In genomic region chr13:113448885-113449692, GRCh38 we compare ENCODE assay signal across 1 cellular context.
TF ChIP-seq lines count a peak whose summit lies in the region.

No MANE protein-coding gene starts in this region.

TF ChIP-seq in GM12878, 131 proteins besides CTCF, POLR2A, EP300 and RAD21 (continued from another document and continues in another):
- TF ChIP-seq, protein P1, sequence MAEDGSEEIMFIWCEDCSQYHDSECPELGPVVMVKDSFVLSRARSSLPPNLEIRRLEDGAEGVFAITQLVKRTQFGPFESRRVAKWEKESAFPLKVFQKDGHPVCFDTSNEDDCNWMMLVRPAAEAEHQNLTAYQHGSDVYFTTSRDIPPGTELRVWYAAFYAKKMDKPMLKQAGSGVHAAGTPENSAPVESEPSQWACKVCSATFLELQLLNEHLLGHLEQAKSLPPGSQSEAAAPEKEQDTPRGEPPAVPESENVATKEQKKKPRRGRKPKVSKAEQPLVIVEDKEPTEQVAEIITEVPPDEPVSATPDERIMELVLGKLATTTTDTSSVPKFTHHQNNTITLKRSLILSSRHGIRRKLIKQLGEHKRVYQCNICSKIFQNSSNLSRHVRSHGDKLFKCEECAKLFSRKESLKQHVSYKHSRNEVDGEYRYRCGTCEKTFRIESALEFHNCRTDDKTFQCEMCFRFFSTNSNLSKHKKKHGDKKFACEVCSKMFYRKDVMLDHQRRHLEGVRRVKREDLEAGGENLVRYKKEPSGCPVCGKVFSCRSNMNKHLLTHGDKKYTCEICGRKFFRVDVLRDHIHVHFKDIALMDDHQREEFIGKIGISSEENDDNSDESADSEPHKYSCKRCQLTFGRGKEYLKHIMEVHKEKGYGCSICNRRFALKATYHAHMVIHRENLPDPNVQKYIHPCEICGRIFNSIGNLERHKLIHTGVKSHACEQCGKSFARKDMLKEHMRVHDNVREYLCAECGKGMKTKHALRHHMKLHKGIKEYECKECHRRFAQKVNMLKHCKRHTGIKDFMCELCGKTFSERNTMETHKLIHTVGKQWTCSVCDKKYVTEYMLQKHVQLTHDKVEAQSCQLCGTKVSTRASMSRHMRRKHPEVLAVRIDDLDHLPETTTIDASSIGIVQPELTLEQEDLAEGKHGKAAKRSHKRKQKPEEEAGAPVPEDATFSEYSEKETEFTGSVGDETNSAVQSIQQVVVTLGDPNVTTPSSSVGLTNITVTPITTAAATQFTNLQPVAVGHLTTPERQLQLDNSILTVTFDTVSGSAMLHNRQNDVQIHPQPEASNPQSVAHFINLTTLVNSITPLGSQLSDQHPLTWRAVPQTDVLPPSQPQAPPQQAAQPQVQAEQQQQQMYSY (CRISPR knock-in tag; IDR thresholded peaks at IDR 0.05), result no peak
- TF ChIP-seq, protein P2, sequence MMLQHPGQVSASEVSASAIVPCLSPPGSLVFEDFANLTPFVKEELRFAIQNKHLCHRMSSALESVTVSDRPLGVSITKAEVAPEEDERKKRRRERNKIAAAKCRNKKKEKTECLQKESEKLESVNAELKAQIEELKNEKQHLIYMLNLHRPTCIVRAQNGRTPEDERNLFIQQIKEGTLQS (IDR thresholded peaks at IDR 0.05; ENCODE audit: borderline replicate concordance, extremely low read depth, low read depth, low read length), result no peak
- TF ChIP-seq BCL11A (IDR thresholded peaks at IDR 0.05; ENCODE audit: low read depth, low read length) (no peak), CBX5 (IDR thresholded peaks at IDR 0.05; ENCODE audit: low read depth) (peak; percentile 65; the same call in 1 of the 2 replicates), NFIC (IDR thresholded peaks at IDR 0.05; ENCODE audit: low read depth, low read length) (no peak), KLF5 (IDR thresholded peaks at IDR 0.05; ENCODE audit: partially characterized antibody) (no peak), MTA3 (IDR thresholded peaks at IDR 0.05; ENCODE audit: borderline replicate concordance, low read length) (no peak), NFYA (IDR thresholded peaks at IDR 0.05; ENCODE audit: borderline replicate concordance, low read depth, low read length) (no peak), ETV6 (conservative IDR thresholded peaks at IDR 0.05 in 1 of 2, IDR thresholded peaks at IDR 0.05 in 1 of 2; ENCODE audit: borderline replicate concordance in 1 of 2, low read depth in 1 of 2) (peak in 1 of 2 experiments; percentile 99; a peak in 2 of 4 replicates), SMC3 (IDR thresholded peaks at IDR 0.05; ENCODE audit: borderline replicate concordance, low read length) (no peak), NR2C1 (IDR thresholded peaks at IDR 0.05) (peak; percentile 58; the same call in 1 of the 2 replicates), CBX3 (IDR thresholded peaks at IDR 0.05; ENCODE audit: borderline replicate concordance, low read depth) (no peak), ZNF384 (IDR thresholded peaks at IDR 0.05; ENCODE audit: borderline replicate concordance, low read depth, low read length) (no peak), BMI1 (IDR thresholded peaks at IDR 0.05; ENCODE audit: borderline replicate concordance) (no peak), SP1 (IDR thresholded peaks at IDR 0.05; ENCODE audit: low read depth, low read length) (no peak), RBBP5 (conservative IDR thresholded peaks at IDR 0.05) (no peak), TCF12 (IDR thresholded peaks at IDR 0.05; ENCODE audit: low read depth, low read length) (no peak), NBN (IDR thresholded peaks at IDR 0.05) (0 out of 2 replicates have a peak, but pooled peaks have one; percentile 30), HDGF (IDR thresholded peaks at IDR 0.05) (no peak), CBFB (IDR thresholded peaks at IDR 0.05; ENCODE audit: low read depth) (0 out of 2 replicates have a peak, but pooled peaks have one; percentile 16), NR2F1 (conservative IDR thresholded peaks at IDR 0.05) (no peak), CHD4 (IDR thresholded peaks at IDR 0.05) (no peak), HCFC1 (IDR thresholded peaks at IDR 0.05; ENCODE audit: low read length) (peak; percentile 73), TBL1XR1 (IDR thresholded peaks at IDR 0.05; ENCODE audit: low read depth, low read length) (no peak), NRF1 (conservative IDR thresholded peaks at IDR 0.05; ENCODE audit: low read depth, low read length) (no peak), EZH2 (IDR thresholded peaks at IDR 0.05; ENCODE audit: borderline replicate concordance, control insufficient read depth, low read depth, low read length) (no peak), TAF1 (IDR thresholded peaks at IDR 0.05; ENCODE audit: borderline replicate concordance, low read depth, low read length) (no peak), BCLAF1 (IDR thresholded peaks at IDR 0.05) (no peak), ZZZ3 (IDR thresholded peaks at IDR 0.05; ENCODE audit: control insufficient read depth, insufficient read length, low read depth) (no peak), PML (IDR thresholded peaks at IDR 0.05; ENCODE audit: low read length) (0 out of 2 replicates have a peak, but pooled peaks have one; percentile 49), SPI1 (IDR thresholded peaks at IDR 0.05; ENCODE audit: borderline replicate concordance, insufficient read depth, low read depth, low read length) (no peak), MYB (IDR thresholded peaks at IDR 0.05; ENCODE audit: borderline replicate concordance, low read depth, low read length) (no peak), JUND (IDR thresholded peaks at IDR 0.05; ENCODE audit: low read depth, low read length) (no peak), MTA2 (IDR thresholded peaks at IDR 0.05; ENCODE audit: low read depth) (no peak), NR2C2 (IDR thresholded peaks at IDR 0.05; ENCODE audit: borderline replicate concordance, control insufficient read depth, insufficient read length, low read depth) (no peak), WRNIP1 (IDR thresholded peaks at IDR 0.05; ENCODE audit: borderline replicate concordance, low read depth, low read length) (no peak), SRF (IDR thresholded peaks at IDR 0.05; ENCODE audit: low read depth in 2 of 2, low read length in 2 of 2) (peak; percentile 4 to 80; a peak in 2 of 4 replicates)
- TF ChIP-seq, protein P3, sequence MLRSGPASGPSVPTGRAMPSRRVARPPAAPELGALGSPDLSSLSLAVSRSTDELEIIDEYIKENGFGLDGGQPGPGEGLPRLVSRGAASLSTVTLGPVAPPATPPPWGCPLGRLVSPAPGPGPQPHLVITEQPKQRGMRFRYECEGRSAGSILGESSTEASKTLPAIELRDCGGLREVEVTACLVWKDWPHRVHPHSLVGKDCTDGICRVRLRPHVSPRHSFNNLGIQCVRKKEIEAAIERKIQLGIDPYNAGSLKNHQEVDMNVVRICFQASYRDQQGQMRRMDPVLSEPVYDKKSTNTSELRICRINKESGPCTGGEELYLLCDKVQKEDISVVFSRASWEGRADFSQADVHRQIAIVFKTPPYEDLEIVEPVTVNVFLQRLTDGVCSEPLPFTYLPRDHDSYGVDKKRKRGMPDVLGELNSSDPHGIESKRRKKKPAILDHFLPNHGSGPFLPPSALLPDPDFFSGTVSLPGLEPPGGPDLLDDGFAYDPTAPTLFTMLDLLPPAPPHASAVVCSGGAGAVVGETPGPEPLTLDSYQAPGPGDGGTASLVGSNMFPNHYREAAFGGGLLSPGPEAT (IDR thresholded peaks at IDR 0.05; ENCODE audit: low read depth), result no peak
- TF ChIP-seq, protein P4, sequence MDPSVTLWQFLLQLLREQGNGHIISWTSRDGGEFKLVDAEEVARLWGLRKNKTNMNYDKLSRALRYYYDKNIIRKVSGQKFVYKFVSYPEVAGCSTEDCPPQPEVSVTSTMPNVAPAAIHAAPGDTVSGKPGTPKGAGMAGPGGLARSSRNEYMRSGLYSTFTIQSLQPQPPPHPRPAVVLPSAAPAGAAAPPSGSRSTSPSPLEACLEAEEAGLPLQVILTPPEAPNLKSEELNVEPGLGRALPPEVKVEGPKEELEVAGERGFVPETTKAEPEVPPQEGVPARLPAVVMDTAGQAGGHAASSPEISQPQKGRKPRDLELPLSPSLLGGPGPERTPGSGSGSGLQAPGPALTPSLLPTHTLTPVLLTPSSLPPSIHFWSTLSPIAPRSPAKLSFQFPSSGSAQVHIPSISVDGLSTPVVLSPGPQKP (IDR thresholded peaks at IDR 0.05; ENCODE audit: low read depth, low read length), result peak; percentile 48; the same call in 1 of the 2 replicates
- TF ChIP-seq, protein P5, sequence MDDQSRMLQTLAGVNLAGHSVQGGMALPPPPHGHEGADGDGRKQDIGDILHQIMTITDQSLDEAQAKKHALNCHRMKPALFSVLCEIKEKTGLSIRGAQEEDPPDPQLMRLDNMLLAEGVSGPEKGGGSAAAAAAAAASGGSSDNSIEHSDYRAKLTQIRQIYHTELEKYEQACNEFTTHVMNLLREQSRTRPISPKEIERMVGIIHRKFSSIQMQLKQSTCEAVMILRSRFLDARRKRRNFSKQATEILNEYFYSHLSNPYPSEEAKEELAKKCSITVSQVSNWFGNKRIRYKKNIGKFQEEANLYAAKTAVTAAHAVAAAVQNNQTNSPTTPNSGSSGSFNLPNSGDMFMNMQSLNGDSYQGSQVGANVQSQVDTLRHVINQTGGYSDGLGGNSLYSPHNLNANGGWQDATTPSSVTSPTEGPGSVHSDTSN (IDR thresholded peaks at IDR 0.05; ENCODE audit: insufficient replicate concordance, low read depth, low read length), result no peak
- TF ChIP-seq, protein P6, sequence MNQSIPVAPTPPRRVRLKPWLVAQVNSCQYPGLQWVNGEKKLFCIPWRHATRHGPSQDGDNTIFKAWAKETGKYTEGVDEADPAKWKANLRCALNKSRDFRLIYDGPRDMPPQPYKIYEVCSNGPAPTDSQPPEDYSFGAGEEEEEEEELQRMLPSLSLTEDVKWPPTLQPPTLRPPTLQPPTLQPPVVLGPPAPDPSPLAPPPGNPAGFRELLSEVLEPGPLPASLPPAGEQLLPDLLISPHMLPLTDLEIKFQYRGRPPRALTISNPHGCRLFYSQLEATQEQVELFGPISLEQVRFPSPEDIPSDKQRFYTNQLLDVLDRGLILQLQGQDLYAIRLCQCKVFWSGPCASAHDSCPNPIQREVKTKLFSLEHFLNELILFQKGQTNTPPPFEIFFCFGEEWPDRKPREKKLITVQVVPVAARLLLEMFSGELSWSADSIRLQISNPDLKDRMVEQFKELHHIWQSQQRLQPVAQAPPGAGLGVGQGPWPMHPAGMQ (IDR thresholded peaks at IDR 0.05; ENCODE audit: borderline replicate concordance), result no peak
- TF ChIP-seq, protein P7, sequence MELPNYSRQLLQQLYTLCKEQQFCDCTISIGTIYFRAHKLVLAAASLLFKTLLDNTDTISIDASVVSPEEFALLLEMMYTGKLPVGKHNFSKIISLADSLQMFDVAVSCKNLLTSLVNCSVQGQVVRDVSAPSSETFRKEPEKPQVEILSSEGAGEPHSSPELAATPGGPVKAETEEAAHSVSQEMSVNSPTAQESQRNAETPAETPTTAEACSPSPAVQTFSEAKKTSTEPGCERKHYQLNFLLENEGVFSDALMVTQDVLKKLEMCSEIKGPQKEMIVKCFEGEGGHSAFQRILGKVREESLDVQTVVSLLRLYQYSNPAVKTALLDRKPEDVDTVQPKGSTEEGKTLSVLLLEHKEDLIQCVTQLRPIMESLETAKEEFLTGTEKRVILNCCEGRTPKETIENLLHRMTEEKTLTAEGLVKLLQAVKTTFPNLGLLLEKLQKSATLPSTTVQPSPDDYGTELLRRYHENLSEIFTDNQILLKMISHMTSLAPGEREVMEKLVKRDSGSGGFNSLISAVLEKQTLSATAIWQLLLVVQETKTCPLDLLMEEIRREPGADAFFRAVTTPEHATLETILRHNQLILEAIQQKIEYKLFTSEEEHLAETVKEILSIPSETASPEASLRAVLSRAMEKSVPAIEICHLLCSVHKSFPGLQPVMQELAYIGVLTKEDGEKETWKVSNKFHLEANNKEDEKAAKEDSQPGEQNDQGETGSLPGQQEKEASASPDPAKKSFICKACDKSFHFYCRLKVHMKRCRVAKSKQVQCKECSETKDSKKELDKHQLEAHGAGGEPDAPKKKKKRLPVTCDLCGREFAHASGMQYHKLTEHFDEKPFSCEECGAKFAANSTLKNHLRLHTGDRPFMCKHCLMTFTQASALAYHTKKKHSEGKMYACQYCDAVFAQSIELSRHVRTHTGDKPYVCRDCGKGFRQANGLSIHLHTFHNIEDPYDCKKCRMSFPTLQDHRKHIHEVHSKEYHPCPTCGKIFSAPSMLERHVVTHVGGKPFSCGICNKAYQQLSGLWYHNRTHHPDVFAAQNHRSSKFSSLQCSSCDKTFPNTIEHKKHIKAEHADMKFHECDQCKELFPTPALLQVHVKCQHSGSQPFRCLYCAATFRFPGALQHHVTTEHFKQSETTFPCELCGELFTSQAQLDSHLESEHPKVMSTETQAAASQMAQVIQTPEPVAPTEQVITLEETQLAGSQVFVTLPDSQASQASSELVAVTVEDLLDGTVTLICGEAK (IDR thresholded peaks at IDR 0.05; ENCODE audit: borderline replicate concordance), result peak; percentile 88
